17 cellular contexts compared by ENCODE assay signal in genomic region chr6:8506123-8506522, GRCh38.
A peak's percentile ranks its signal among the peaks of the same experiment; 100 is the strongest.
DNase-seq lines count a peak whose midpoint lies in the region; ATAC-seq and TF ChIP-seq lines count a peak whose summit lies in the region.
"Had no signal": no experiment of that assay in that cellular context is flagged by ENCODE, and none has a peak within 500 bp of the region (broad histone marks: within the 10 kb centered on the region; RNA-seq: fewer than 3 reads in every experiment).

No MANE protein-coding gene starts in this region.

- BruUV-seq in HCT116 (replicated peaks; lab: Mats Ljungman, UMichigan) = no TSS peak

- no peak for TF ChIP-seq RAD21 in HCT116 (IDR thresholded peaks at IDR 0.05; ENCODE audit: low read depth)

- TF ChIP-seq CTCF in HCT116 (IDR thresholded peaks at IDR 0.05 in 2 of 3, conservative IDR thresholded peaks at IDR 0.05 in 1 of 3; ENCODE audit: borderline replicate concordance in 1 of 3, insufficient read depth in 1 of 3, low read depth in 2 of 3, low read length in 2 of 3) (no peak), neural progenitor cell (IDR thresholded peaks at IDR 0.05) (no peak), BE2C (IDR thresholded peaks at IDR 0.05; ENCODE audit: low read depth, low read length) (no peak), natural killer cell (IDR thresholded peaks at IDR 0.05) (no peak)

- H3K4me1 Mint-ChIP-seq in neural progenitor cell = peaks cover 10% of the 10 kb centered on the region
- H3K4me1 Mint-ChIP-seq in natural killer cell = no peaks in the 10 kb centered on the region
- H3K4me1 Mint-ChIP-seq in activated CD8-positive, alpha-beta memory T cell treated with anti-CD3 and anti-CD28 coated beads, Interleukin-2, amount 10 ng/mL, durations not matched to agents 7 days and 5 days = no peaks in the 10 kb centered on the region

- H3K9me3 ChIP-seq in HCT116 (ENCODE audit: control insufficient read depth in 1 of 2, insufficient read depth in 1 of 2, low read depth in 1 of 2, low read length in 2 of 2) (no peaks in the 10 kb centered on the region), adipocyte (ENCODE audit: control insufficient read depth, low read length) (no peaks in the 10 kb centered on the region), neural progenitor cell (ENCODE audit: low read depth) (no peaks in the 10 kb centered on the region), BE2C (no peaks in the 10 kb centered on the region)
- H3K9me3 ChIP-seq: SJCRH30 had no signal

- no peaks in the 10 kb centered on the region for H3K4me1 ChIP-seq in HCT116 (ENCODE audit: control insufficient read depth in 1 of 2, insufficient read depth in 2 of 2, low read length in 2 of 2)
- H3K4me1 ChIP-seq in adipocyte (ENCODE audit: control insufficient read depth, insufficient read depth, low read length) = no peaks in the 10 kb centered on the region
- peaks cover 17% of the 10 kb centered on the region for H3K4me1 ChIP-seq in neural progenitor cell
- no peaks in the 10 kb centered on the region for H3K4me1 ChIP-seq in BE2C
- H3K4me1 ChIP-seq: SJCRH30 had no signal

- no peak for ATAC-seq in HCT116
- no peak for ATAC-seq in natural killer cell
- ATAC-seq in activated CD8-positive, alpha-beta memory T cell treated with anti-CD3 and anti-CD28 coated beads, Interleukin-2, amount 10 ng/mL, durations not matched to agents 7 days and 5 days = no peak

- H3K36me3 ChIP-seq in HCT116 (ENCODE audit: control insufficient read depth in 1 of 2, insufficient read depth in 2 of 2, low read length in 2 of 2) = no peaks in the 10 kb centered on the region
- no peaks in the 10 kb centered on the region for H3K36me3 ChIP-seq in adipocyte (ENCODE audit: control insufficient read depth, insufficient read depth, low read length, severe bottlenecking)
- no peaks in the 10 kb centered on the region for H3K36me3 ChIP-seq in neural progenitor cell
- H3K36me3 ChIP-seq in BE2C = no peaks in the 10 kb centered on the region
- H3K36me3 ChIP-seq: SJCRH30 had no signal

- CTCF ChIA-PET in HCT116 (lab: Charles Lee) = no interaction called here
- CTCF ChIA-PET in activated CD8-positive, alpha-beta memory T cell treated with anti-CD3 and anti-CD28 coated beads, Interleukin-2, amount 10 ng/mL, durations not matched to agents 7 days and 5 days (lab: Charles Lee) = no interaction called here

- POLR2A ChIA-PET in HCT116 (lab: Charles Lee) = no interaction called here

- H2AFZ ChIP-seq in HCT116 (ENCODE audit: low read depth, low read length, poor library complexity, severe bottlenecking) = no peak overlapping the region
- H2AFZ ChIP-seq in neural progenitor cell (replicated peaks) = no peak overlapping the region
- H2AFZ ChIP-seq: PC-9 had no signal

- H3K4me3 ChIP-seq in HCT116 (replicated peaks in 1 of 2; ENCODE audit: low read depth in 1 of 2, low read length in 2 of 2) = no peak overlapping the region
- H3K4me3 ChIP-seq in adipocyte (ENCODE audit: low read length) = no peak overlapping the region
- H3K4me3 ChIP-seq in neural progenitor cell = no peak overlapping the region
- H3K4me3 ChIP-seq in BE2C (ENCODE audit: low read depth, low read length) = no peak overlapping the region
- H3K4me3 ChIP-seq: PC-9, SJCRH30 had no signal

- intact Hi-C loops in HCT116 (cut with micrococcal nuclease) (no loop called here), natural killer cell (cut with micrococcal nuclease) (no loop called here)

- no peak for DNase-seq in HCT116 (ENCODE audit: low read depth, low spot score)
- DNase-seq in adipocyte (ENCODE audit: low read depth) = peak; percentile 2
- peak; percentile 40 for DNase-seq in iPS DF 19.7 (ENCODE audit: low read depth, low spot score)
- peak; percentile 41 for DNase-seq in neural progenitor cell (ENCODE audit: low spot score)
- no peak for DNase-seq in BE2C
- no peak for DNase-seq in natural killer cell
- no peak for DNase-seq in activated CD8-positive, alpha-beta memory T cell treated with anti-CD3 and anti-CD28 coated beads, Interleukin-2, amount 10 ng/mL, durations not matched to agents 7 days and 5 days
- DNase-seq: AML-193, DND-41, HCEC 1CT, MM.1S, NCI-H1092 treated with DMSO at 0.1 percent for 48 hours, NCI-H2029 treated with DMSO at 0.1 percent for 48 hours, NCI-H510A treated with DMSO at 0.1 percent for 48 hours, NCI-H82, PC-9, SJCRH30 had no signal

- H3K27ac ChIP-seq in HCT116 (ENCODE audit: low read depth, low read length) = no peak overlapping the region
- no peak overlapping the region for H3K27ac ChIP-seq in neural progenitor cell
- H3K27ac ChIP-seq: PC-9, SJCRH30 had no signal

- H3K36me3 Mint-ChIP-seq in neural progenitor cell (no peaks in the 10 kb centered on the region), natural killer cell (no peaks in the 10 kb centered on the region)
- H3K36me3 Mint-ChIP-seq in activated CD8-positive, alpha-beta memory T cell treated with anti-CD3 and anti-CD28 coated beads, Interleukin-2, amount 10 ng/mL, durations not matched to agents 7 days and 5 days = no peaks in the 10 kb centered on the region

- no peak for TF ChIP-seq POLR2A in HCT116 (IDR thresholded peaks at IDR 0.05; ENCODE audit: borderline replicate concordance, extremely low read depth, insufficient read depth, insufficient read length)

- H3K9me3 Mint-ChIP-seq in neural progenitor cell = no peaks in the 10 kb centered on the region
- H3K9me3 Mint-ChIP-seq in natural killer cell = peaks cover 2% of the 10 kb centered on the region in 2 donors
- H3K9me3 Mint-ChIP-seq in activated CD8-positive, alpha-beta memory T cell treated with anti-CD3 and anti-CD28 coated beads, Interleukin-2, amount 10 ng/mL, durations not matched to agents 7 days and 5 days (ENCODE audit: low read depth) = no peaks in the 10 kb centered on the region

- H3K9ac ChIP-seq in HCT116 (ENCODE audit: low read length) = no peak overlapping the region
- H3K9ac ChIP-seq in adipocyte (ENCODE audit: low read length) = no peak overlapping the region
- H3K9ac ChIP-seq in neural progenitor cell = no peak overlapping the region

- H3K27me3 Mint-ChIP-seq in neural progenitor cell (ENCODE audit: insufficient read depth, low read depth) = no peaks in the 10 kb centered on the region
- H3K27me3 Mint-ChIP-seq in natural killer cell (ENCODE audit: low read depth in 2 of 2) = no peaks in the 10 kb centered on the region
- H3K27me3 Mint-ChIP-seq in activated CD8-positive, alpha-beta memory T cell treated with anti-CD3 and anti-CD28 coated beads, Interleukin-2, amount 10 ng/mL, durations not matched to agents 7 days and 5 days = no peaks in the 10 kb centered on the region

- H3K27me3 ChIP-seq in HCT116 (ENCODE audit: insufficient read depth, low read length) = 0 out of 2 replicates have a peak, but pooled peaks cover 4% of the 10 kb centered on the region
- H3K27me3 ChIP-seq in adipocyte (replicated peaks; ENCODE audit: control insufficient read depth, insufficient read depth, low read length) = no peaks in the 10 kb centered on the region
- H3K27me3 ChIP-seq in neural progenitor cell = no peaks in the 10 kb centered on the region
- H3K27me3 ChIP-seq in BE2C = no peaks in the 10 kb centered on the region
- H3K27me3 ChIP-seq: SJCRH30 had no signal

- no peak overlapping the region for H3K27ac Mint-ChIP-seq in neural progenitor cell
- H3K27ac Mint-ChIP-seq in natural killer cell = no peak overlapping the region
- no peak overlapping the region for H3K27ac Mint-ChIP-seq in activated CD8-positive, alpha-beta memory T cell treated with anti-CD3 and anti-CD28 coated beads, Interleukin-2, amount 10 ng/mL, durations not matched to agents 7 days and 5 days

- RAD21 ChIA-PET in HCT116 (lab: Charles Lee; ENCODE audit: low non-redundant PET in 1 of 2, low total read pairs in 2 of 2, uncharacterized antibody in 2 of 2, unreplicated experiment in 2 of 2) = no interaction called here

- H3K4me2 ChIP-seq in HCT116 (ENCODE audit: low read length) (no peak overlapping the region), neural progenitor cell (no peak overlapping the region)
- H3K4me2 ChIP-seq: PC-9 had no signal

- no peaks in the 10 kb centered on the region for H3F3A ChIP-seq in neural progenitor cell (ENCODE audit: low read depth)

- no peaks in the 10 kb centered on the region for H4K20me1 ChIP-seq in HCT116 (ENCODE audit: insufficient read depth)
- H4K20me1 ChIP-seq in neural progenitor cell (ENCODE audit: low read depth) = no peaks in the 10 kb centered on the region

- H3K79me2 ChIP-seq in HCT116 (ENCODE audit: insufficient read depth, low read length) (no peaks in the 10 kb centered on the region), neural progenitor cell (ENCODE audit: low read depth) (no peaks in the 10 kb centered on the region)

- H3K9me2 ChIP-seq in HCT116 (ENCODE audit: insufficient read depth) = no peaks in the 10 kb centered on the region

- no peak overlapping the region for H3K4me3 Mint-ChIP-seq in neural progenitor cell
- H3K4me3 Mint-ChIP-seq in natural killer cell = no peak overlapping the region
- no peak overlapping the region for H3K4me3 Mint-ChIP-seq in activated CD8-positive, alpha-beta memory T cell treated with anti-CD3 and anti-CD28 coated beads, Interleukin-2, amount 10 ng/mL, durations not matched to agents 7 days and 5 days

TF ChIP-seq in HCT116, 20 proteins besides CTCF, POLR2A, EP300 and RAD21 (continues in another document):
- TF ChIP-seq ATF3 (IDR thresholded peaks at IDR 0.05) (no peak), EZH2 (IDR thresholded peaks at IDR 0.05) (no peak), MAX (IDR thresholded peaks at IDR 0.05) (no peak)

Comparison
In these comparisons a context has a peak if more than half of its experiments do, and no peak if none do; other contexts are left out.
1. DNase-seq: peak in adipocyte (single experiment), iPS DF 19.7 (single experiment) and neural progenitor cell (single experiment); none in HCT116 (single experiment), BE2C (single experiment), natural killer cell (single experiment) and activated CD8-positive, alpha-beta memory T cell treated with anti-CD3 and anti-CD28 coated beads, Interleukin-2, amount 10 ng/mL, durations not matched to agents 7 days and 5 days (single experiment).